14 cellular contexts compared by ENCODE assay signal in genomic region chr6:90722648-90723047, GRCh38.
DNase-seq lines count a peak whose midpoint lies in the region; ATAC-seq, FAIRE-seq and TF ChIP-seq lines count a peak whose summit lies in the region.
"Had no signal": no experiment of that assay in that cellular context is flagged by ENCODE, and none has a peak within 500 bp of the region (broad histone marks: within the 10 kb centered on the region; RNA-seq: fewer than 3 reads in every experiment).

No MANE protein-coding gene starts in this region.

- H3T11ph ChIP-seq in H9 (ENCODE audit: low read length): no peak overlapping the region

- no peaks in the 10 kb centered on the region; the same call in 1 of the 2 replicates for H3K4me1 ChIP-seq in H9 (ENCODE audit: insufficient read depth, low read length)

- H3K79me2 ChIP-seq in H9 (ENCODE audit: insufficient read depth, low read length): no peaks in the 10 kb centered on the region

- no peak overlapping the region for H4K91ac ChIP-seq in H9 (ENCODE audit: insufficient read length, low read depth, low read length)

- DNase-seq in H9 (no peak), Right ventricle myocardium inferior (ENCODE audit: missing footprints) (no peak)
- DNase-seq: Caco-2; CD8-positive, alpha-beta memory T cell; GOT3; KG1 had no signal

- H3K27ac ChIP-seq in H9 (ENCODE audit: insufficient read length, low read depth, low read length): no peak overlapping the region

- ATAC-seq in GM18498 (IDR thresholded peaks at IDR 0.05; ENCODE audit: unreplicated experiment): peak; percentile 48
- ATAC-seq in HG03432 (IDR thresholded peaks at IDR 0.05; ENCODE audit: unreplicated experiment): peak; percentile 38
- no peak for ATAC-seq in HG03342 (IDR thresholded peaks at IDR 0.05; ENCODE audit: unreplicated experiment)
- no peak for ATAC-seq in Right ventricle myocardium inferior
- ATAC-seq: GM12878 had no signal

- H4K8ac ChIP-seq in H9 (replicated peaks; ENCODE audit: insufficient read length, low read depth, low read length): no peak overlapping the region

- H3K36me3 Mint-ChIP-seq in H9 (ENCODE audit: insufficient read depth in 1 of 3, low read depth in 3 of 3): no peaks in the 10 kb centered on the region
- H3K36me3 Mint-ChIP-seq: CD14-positive monocyte; CD8-positive, alpha-beta memory T cell; IgD-negative memory B cell had no signal

- no peak overlapping the region for H2BK120ac ChIP-seq in H9 (ENCODE audit: low read depth, low read length, poor library complexity, severe bottlenecking)

- no peak overlapping the region for H3K4ac ChIP-seq in H9 (ENCODE audit: low read depth, low read length)

- WGBS in H9 (ENCODE audit: extremely low coverage, insufficient read length, low lambda C conversion rate): no CpG with 5 or more reads among the region's 2 CpGs

- no peak overlapping the region for H2AK5ac ChIP-seq in H9 (ENCODE audit: insufficient read length, low read length)

- no peak overlapping the region for H3K18ac ChIP-seq in H9 (ENCODE audit: insufficient read length, low read depth, low read length)

- no peaks in the 10 kb centered on the region for H4K20me1 ChIP-seq in H9 (ENCODE audit: control insufficient read depth, insufficient read depth, insufficient read length)

- H3K9me3 Mint-ChIP-seq in H9: no peaks in the 10 kb centered on the region
- H3K9me3 Mint-ChIP-seq: CD14-positive monocyte; CD8-positive, alpha-beta memory T cell; IgD-negative memory B cell had no signal

- H3K23ac ChIP-seq in H9 (ENCODE audit: insufficient read length, low read depth, low read length): no peak overlapping the region

- H3K27ac Mint-ChIP-seq in H9: no peak overlapping the region
- H3K27ac Mint-ChIP-seq: CD14-positive monocyte; CD8-positive, alpha-beta memory T cell; IgD-negative memory B cell had no signal

- H4K5ac ChIP-seq in H9 (ENCODE audit: insufficient read length, low read depth, low read length): no peak overlapping the region

- intact Hi-C loops in Right ventricle myocardium inferior (cut with DNase I): no loop called here

- no peaks in the 10 kb centered on the region; the same call in 1 of the 2 replicates for H3K27me3 Mint-ChIP-seq in H9 (ENCODE audit: low read depth)

- no peak for TF ChIP-seq CTCF in H9 (conservative IDR thresholded peaks at IDR 0.05)

- peak; percentile 66 for FAIRE-seq in islet of Langerhans (lab: Jason Lieb, UNC)
- FAIRE-seq: GM12878 had no signal

- H3K27me3 ChIP-seq in H9 (ENCODE audit: insufficient read depth, low read length): no peaks in the 10 kb centered on the region

- H3K4me1 Mint-ChIP-seq in H9: peaks cover 2 to 4% of the 10 kb centered on the region in 2 experiments; a peak in 2 of 4 replicates
- H3K4me1 Mint-ChIP-seq: CD14-positive monocyte; CD8-positive, alpha-beta memory T cell; IgD-negative memory B cell had no signal

- H2BK15ac ChIP-seq in H9 (ENCODE audit: low read depth, low read length): no peak overlapping the region

- H3K79me1 ChIP-seq in H9 (ENCODE audit: insufficient read depth, low read depth, low read length, poor library complexity, severe bottlenecking): no peaks in the 10 kb centered on the region

- no peak overlapping the region for H3K9ac ChIP-seq in H9 (ENCODE audit: extremely low read depth, insufficient read length, low read length)

- no peak overlapping the region for H3K4me3 Mint-ChIP-seq in H9
- H3K4me3 Mint-ChIP-seq: CD14-positive monocyte; CD8-positive, alpha-beta memory T cell; IgD-negative memory B cell had no signal

- H3K9me3 ChIP-seq in H9 (ENCODE audit: control insufficient read depth, low read depth, low read length): no peaks in the 10 kb centered on the region
- H3K9me3 ChIP-seq: Caco-2, HAP-1 had no signal

- H2AFZ ChIP-seq in H9 (ENCODE audit: low read length): no peak overlapping the region

- no peak overlapping the region for H2BK5ac ChIP-seq in H9 (ENCODE audit: insufficient read length, low read length)

- no peak overlapping the region for H2BK20ac ChIP-seq in H9 (ENCODE audit: low read depth, low read length, poor library complexity, severe bottlenecking)

- H3K23me2 ChIP-seq in H9 (ENCODE audit: insufficient read length, low read depth, low read length, poor library complexity, severe bottlenecking): no peaks in the 10 kb centered on the region

- H2BK12ac ChIP-seq in H9 (ENCODE audit: insufficient read length, low read depth, low read length): no peak overlapping the region

- no peak overlapping the region for H3K4me2 ChIP-seq in H9 (ENCODE audit: insufficient read depth, insufficient read length, low read length)

- H3K14ac ChIP-seq in H9 (ENCODE audit: insufficient read depth, low read length): no peak overlapping the region

- H3K56ac ChIP-seq in H9 (ENCODE audit: insufficient read length, low read depth, low read length): no peak overlapping the region

Comparison
In these comparisons a context has a peak if more than half of its experiments do, and no peak if none do; other contexts are left out.
1. ATAC-seq: peak in GM18498 (single experiment) and HG03432 (single experiment); none in HG03342 (single experiment) and Right ventricle myocardium inferior (single experiment).